2 cellular contexts compared by ENCODE assay signal in the genomic region with DNA sequence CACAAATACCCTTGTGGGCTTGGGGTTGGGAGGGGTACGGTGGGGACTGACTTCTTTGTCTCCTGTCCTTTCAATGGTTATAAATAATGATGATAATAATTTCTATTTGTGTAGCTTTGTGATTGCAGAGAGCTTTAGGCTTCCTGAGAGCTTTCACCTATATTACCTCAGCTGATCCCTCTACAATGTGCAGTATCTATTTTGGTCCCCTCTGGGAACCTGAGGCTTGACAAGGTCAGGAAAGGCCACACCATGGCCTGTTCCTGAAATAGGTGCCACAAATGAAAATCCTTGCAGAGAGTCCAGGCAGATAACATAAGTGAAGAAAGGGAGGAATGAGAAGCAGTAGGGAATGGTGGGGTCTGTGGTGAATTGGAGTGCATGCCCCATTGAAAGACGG. TPM values are rescaled to one million over a fixed set of nuclear protein-coding genes. Genes with fewer than 3 reads are reported as not detected.
"Had no signal": no experiment of that assay in that cellular context is flagged by ENCODE, and none has a peak within 500 bp of the region (broad histone marks: within the 10 kb centered on the region; RNA-seq: fewer than 3 reads in every experiment).

No MANE protein-coding gene starts in this region.

RNA-seq across cellular contexts. Expression of a gene that starts 45.6 kb away (rescaled TPM):
- total RNA-seq: LHCN-M2, NCI-H460 had no signal
